Comparison of ENCODE assay signal across 19 cellular contexts in the genomic region with DNA sequence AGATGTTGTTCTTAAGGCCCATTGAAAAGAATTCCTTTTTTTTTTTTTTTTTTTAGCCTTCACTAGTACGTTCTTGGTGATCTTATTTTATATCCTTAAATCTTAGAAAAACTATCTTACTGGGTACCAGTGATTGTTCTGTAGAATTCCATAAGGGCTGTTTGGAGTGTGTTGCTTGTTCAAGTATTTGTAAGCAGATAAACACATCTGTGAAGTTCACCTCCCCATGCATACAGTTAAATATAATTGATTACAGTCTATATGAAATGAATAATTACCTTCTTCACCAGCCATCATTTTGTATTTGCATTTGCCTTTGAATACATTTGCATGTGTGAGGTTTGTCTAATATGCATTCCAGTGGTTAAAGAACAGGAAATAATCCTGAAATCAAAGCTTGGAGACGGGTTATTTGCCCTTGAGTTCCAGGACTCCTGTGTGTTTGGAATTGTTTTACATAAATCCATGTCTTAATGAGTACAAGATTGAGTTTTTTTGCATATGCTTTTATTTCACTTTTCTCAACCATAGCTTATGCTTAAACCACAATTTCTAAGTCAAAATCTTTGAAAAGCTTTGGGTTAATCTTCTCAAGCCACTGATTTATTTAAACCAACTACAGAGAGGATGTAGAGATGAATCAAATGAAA.
"Had no signal": no experiment of that assay in that cellular context is flagged by ENCODE, and none has a peak within 500 bp of the region (broad histone marks: within the 10 kb centered on the region; RNA-seq: fewer than 3 reads in every experiment).

No MANE protein-coding gene starts in this region.

- H3K27ac Mint-ChIP-seq: activated CD4-positive, alpha-beta memory T cell treated with anti-CD3 and anti-CD28 coated beads, Interleukin-2, amount 10 ng/mL, durations not matched to agents 7 days and 5 days; activated CD4-positive, alpha-beta T cell treated with anti-CD3 and anti-CD28 coated beads for 36 hours; activated T-cell treated with anti-CD3 and anti-CD28 coated beads, Interleukin-2, amount 50 U/mL, for 24 hours; activated T-helper 2 cell treated with anti-CD3 and anti-CD28 coated beads, Interferon-gamma antibody, Interleukin-2, Interleukin-4, amounts not matched to agents 10 μg/mL and 5 μg/mL and 100 μg/mL, durations not matched to agents 14 hours and 24 hours and 36 hours; nephron had no signal

- H3K4me3 Mint-ChIP-seq: activated CD4-positive, alpha-beta memory T cell treated with anti-CD3 and anti-CD28 coated beads, Interleukin-2, amount 10 ng/mL, durations not matched to agents 7 days and 5 days; activated CD4-positive, alpha-beta T cell treated with anti-CD3 and anti-CD28 coated beads for 36 hours; activated T-cell treated with anti-CD3 and anti-CD28 coated beads, Interleukin-2, amount 50 U/mL, for 24 hours; nephron had no signal

- H3K27me3 Mint-ChIP-seq: activated CD4-positive, alpha-beta memory T cell treated with anti-CD3 and anti-CD28 coated beads, Interleukin-2, amount 10 ng/mL, durations not matched to agents 7 days and 5 days; activated CD4-positive, alpha-beta T cell treated with anti-CD3 and anti-CD28 coated beads for 36 hours; activated T-cell treated with anti-CD3 and anti-CD28 coated beads, Interleukin-2, amount 50 U/mL, for 24 hours had no signal

- H3K4me1 Mint-ChIP-seq: nephron had no signal

- ATAC-seq: activated CD4-positive, alpha-beta T cell treated with anti-CD3 and anti-CD28 coated beads for 36 hours; left colon; lower lobe of right lung; upper lobe of right lung had no signal

- DNase-seq: activated CD4-positive, alpha-beta memory T cell treated with anti-CD3 and anti-CD28 coated beads, Interleukin-2, amount 10 ng/mL, durations not matched to agents 7 days and 5 days; activated CD4-positive, alpha-beta T cell treated with anti-CD3 and anti-CD28 coated beads for 36 hours; activated naive CD4-positive, alpha-beta T cell treated with Interleukin-2 at 50 U/mL for 16 hours; activated T-cell treated with anti-CD3 and anti-CD28 coated beads, Interleukin-2, amount 50 U/mL, for 24 hours; aorta; dermis blood vessel endothelial cell; effector memory CD4-positive, alpha-beta T cell; foreskin melanocyte; glutamatergic neuron; hippocampal formation; islet precursor cell; left colon; lower lobe of right lung; midbrain; stimulated activated naive CD4-positive, alpha-beta T cell; SW 1271; upper lobe of right lung had no signal

- H3K9me3 Mint-ChIP-seq: activated CD4-positive, alpha-beta memory T cell treated with anti-CD3 and anti-CD28 coated beads, Interleukin-2, amount 10 ng/mL, durations not matched to agents 7 days and 5 days; activated T-cell treated with anti-CD3 and anti-CD28 coated beads, Interleukin-2, amount 50 U/mL, for 24 hours; activated T-helper 2 cell treated with anti-CD3 and anti-CD28 coated beads, Interferon-gamma antibody, Interleukin-2, Interleukin-4, amounts not matched to agents 10 μg/mL and 5 μg/mL and 100 μg/mL, durations not matched to agents 14 hours and 24 hours and 36 hours had no signal
